In genomic region chr13:90168953-90169352, GRCh38 we compare ENCODE assay signal across 36 cellular contexts.
"Had no signal": no experiment of that assay in that cellular context is flagged by ENCODE, and none has a peak within 500 bp of the region (broad histone marks: within the 10 kb centered on the region; RNA-seq: fewer than 3 reads in every experiment).

No MANE protein-coding gene starts in this region.

- H3K36me3 ChIP-seq: MG63 had no signal

- H3K9me3 ChIP-seq: MG63 had no signal

- DNase-seq: Karpas-422, Kasumi-1, MG63, MM.1S, MV-4-11, NCI-H1048, NCI-H1092, NCI-H1092 treated with DMSO at 0.1 percent for 48 hours, NCI-H1105, NCI-H1105 treated with DMSO at 0.1 percent for 48 hours, NCI-H1417, NCI-H1417 treated with DMSO at 0.1 percent for 48 hours, NCI-H1436, NCI-H1436 treated with DMSO at 0.1 percent for 48 hours, NCI-H146, NCI-H1694, NCI-H1694 treated with DMSO at 0.1 percent for 48 hours, NCI-H187, NCI-H187 treated with DMSO at 0.1 percent for 48 hours, NCI-H1930, NCI-H2029, NCI-H2029 treated with DMSO at 0.1 percent for 48 hours, NCI-H2081, NCI-H2081 treated with DMSO at 0.1 percent for 48 hours, NCI-H2107, NCI-H2171, NCI-H2171 treated with DMSO at 0.1 percent for 48 hours, NCI-H2227 treated with DMSO at 0.1 percent for 48 hours, NCI-H226, NCI-H345, NCI-H446, NCI-H446 treated with DMSO at 0.1 percent for 48 hours, NCI-H510A, NCI-H510A treated with DMSO at 0.1 percent for 48 hours, NCI-H524, NCI-H524 treated with DMSO at 0.1 percent for 48 hours had no signal

- H3K27me3 ChIP-seq: MG63 had no signal

- H3K4me3 ChIP-seq: MG63 had no signal
